Comparison of ENCODE assay signal across 3 cellular contexts in the genomic region with DNA sequence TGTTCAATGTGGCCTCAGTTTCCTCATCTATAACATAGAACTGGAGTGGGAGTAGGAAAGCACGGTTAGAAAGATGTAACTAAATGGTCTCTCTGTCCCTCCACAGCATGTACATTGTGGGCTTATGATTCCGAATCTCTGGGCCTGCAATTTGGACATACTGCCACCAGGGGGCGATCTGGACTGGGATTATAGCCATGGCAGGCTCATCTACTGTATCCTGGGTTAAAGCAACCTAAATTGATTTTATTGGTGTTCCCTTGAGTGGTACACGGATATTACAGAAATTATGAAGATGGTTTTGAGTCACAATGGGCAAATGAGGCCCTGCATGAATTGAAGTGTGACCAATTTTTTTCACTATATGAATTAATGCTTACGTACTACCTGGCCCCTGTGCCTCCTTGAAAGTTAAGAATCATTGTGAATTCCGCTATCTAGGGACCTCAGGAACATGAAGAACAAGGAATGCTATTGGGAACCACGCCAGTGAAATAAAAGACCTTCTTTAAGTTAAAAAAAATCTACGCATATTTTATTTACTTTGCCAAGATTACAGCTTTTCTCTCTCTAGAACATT.
TF ChIP-seq lines count a peak whose summit lies in the region.

No MANE protein-coding gene starts in this region.

TF ChIP-seq in SK-N-SH, 30 proteins besides CTCF, POLR2A, EP300 and RAD21 (continued from another document and continues in another):
- TF ChIP-seq, protein P1, sequence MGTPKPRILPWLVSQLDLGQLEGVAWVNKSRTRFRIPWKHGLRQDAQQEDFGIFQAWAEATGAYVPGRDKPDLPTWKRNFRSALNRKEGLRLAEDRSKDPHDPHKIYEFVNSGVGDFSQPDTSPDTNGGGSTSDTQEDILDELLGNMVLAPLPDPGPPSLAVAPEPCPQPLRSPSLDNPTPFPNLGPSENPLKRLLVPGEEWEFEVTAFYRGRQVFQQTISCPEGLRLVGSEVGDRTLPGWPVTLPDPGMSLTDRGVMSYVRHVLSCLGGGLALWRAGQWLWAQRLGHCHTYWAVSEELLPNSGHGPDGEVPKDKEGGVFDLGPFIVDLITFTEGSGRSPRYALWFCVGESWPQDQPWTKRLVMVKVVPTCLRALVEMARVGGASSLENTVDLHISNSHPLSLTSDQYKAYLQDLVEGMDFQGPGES (IDR thresholded peaks at IDR 0.05; ENCODE audit: low read depth, low read length): no peak
- TF ChIP-seq, protein P2, sequence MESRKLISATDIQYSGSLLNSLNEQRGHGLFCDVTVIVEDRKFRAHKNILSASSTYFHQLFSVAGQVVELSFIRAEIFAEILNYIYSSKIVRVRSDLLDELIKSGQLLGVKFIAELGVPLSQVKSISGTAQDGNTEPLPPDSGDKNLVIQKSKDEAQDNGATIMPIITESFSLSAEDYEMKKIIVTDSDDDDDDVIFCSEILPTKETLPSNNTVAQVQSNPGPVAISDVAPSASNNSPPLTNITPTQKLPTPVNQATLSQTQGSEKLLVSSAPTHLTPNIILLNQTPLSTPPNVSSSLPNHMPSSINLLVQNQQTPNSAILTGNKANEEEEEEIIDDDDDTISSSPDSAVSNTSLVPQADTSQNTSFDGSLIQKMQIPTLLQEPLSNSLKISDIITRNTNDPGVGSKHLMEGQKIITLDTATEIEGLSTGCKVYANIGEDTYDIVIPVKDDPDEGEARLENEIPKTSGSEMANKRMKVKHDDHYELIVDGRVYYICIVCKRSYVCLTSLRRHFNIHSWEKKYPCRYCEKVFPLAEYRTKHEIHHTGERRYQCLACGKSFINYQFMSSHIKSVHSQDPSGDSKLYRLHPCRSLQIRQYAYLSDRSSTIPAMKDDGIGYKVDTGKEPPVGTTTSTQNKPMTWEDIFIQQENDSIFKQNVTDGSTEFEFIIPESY (IDR thresholded peaks at IDR 0.05; ENCODE audit: borderline replicate concordance, low read depth): no peak
- TF ChIP-seq POLR2AphosphoS5 (IDR thresholded peaks at IDR 0.05; ENCODE audit: low read depth, low read length): no peak
- TF ChIP-seq GABPA (IDR thresholded peaks at IDR 0.05; ENCODE audit: low read depth): no peak
- TF ChIP-seq ELF1 (IDR thresholded peaks at IDR 0.05): no peak
- TF ChIP-seq JUND (IDR thresholded peaks at IDR 0.05): no peak
- TF ChIP-seq, protein P3, sequence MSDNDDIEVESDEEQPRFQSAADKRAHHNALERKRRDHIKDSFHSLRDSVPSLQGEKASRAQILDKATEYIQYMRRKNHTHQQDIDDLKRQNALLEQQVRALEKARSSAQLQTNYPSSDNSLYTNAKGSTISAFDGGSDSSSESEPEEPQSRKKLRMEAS (IDR thresholded peaks at IDR 0.05; ENCODE audit: low read depth): no peak
- no peak for TF ChIP-seq YY1 (IDR thresholded peaks at IDR 0.05; ENCODE audit: low read depth)
- TF ChIP-seq MEF2A (IDR thresholded peaks at IDR 0.05; ENCODE audit: borderline replicate concordance, low read depth): no peak
- TF ChIP-seq, protein P4, sequence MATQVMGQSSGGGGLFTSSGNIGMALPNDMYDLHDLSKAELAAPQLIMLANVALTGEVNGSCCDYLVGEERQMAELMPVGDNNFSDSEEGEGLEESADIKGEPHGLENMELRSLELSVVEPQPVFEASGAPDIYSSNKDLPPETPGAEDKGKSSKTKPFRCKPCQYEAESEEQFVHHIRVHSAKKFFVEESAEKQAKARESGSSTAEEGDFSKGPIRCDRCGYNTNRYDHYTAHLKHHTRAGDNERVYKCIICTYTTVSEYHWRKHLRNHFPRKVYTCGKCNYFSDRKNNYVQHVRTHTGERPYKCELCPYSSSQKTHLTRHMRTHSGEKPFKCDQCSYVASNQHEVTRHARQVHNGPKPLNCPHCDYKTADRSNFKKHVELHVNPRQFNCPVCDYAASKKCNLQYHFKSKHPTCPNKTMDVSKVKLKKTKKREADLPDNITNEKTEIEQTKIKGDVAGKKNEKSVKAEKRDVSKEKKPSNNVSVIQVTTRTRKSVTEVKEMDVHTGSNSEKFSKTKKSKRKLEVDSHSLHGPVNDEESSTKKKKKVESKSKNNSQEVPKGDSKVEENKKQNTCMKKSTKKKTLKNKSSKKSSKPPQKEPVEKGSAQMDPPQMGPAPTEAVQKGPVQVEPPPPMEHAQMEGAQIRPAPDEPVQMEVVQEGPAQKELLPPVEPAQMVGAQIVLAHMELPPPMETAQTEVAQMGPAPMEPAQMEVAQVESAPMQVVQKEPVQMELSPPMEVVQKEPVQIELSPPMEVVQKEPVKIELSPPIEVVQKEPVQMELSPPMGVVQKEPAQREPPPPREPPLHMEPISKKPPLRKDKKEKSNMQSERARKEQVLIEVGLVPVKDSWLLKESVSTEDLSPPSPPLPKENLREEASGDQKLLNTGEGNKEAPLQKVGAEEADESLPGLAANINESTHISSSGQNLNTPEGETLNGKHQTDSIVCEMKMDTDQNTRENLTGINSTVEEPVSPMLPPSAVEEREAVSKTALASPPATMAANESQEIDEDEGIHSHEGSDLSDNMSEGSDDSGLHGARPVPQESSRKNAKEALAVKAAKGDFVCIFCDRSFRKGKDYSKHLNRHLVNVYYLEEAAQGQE (IDR thresholded peaks at IDR 0.05; ENCODE audit: low read depth, low read length): no peak
- TF ChIP-seq TAF1 (IDR thresholded peaks at IDR 0.05; ENCODE audit: borderline replicate concordance, low read depth, low read length): no peak

TF ChIP-seq in SK-N-SH treated with all-trans-retinoic acid at 6 μM for 48 hours, 23 proteins besides CTCF, POLR2A, EP300 and RAD21 (continued from another document):
- TF ChIP-seq, protein P5, sequence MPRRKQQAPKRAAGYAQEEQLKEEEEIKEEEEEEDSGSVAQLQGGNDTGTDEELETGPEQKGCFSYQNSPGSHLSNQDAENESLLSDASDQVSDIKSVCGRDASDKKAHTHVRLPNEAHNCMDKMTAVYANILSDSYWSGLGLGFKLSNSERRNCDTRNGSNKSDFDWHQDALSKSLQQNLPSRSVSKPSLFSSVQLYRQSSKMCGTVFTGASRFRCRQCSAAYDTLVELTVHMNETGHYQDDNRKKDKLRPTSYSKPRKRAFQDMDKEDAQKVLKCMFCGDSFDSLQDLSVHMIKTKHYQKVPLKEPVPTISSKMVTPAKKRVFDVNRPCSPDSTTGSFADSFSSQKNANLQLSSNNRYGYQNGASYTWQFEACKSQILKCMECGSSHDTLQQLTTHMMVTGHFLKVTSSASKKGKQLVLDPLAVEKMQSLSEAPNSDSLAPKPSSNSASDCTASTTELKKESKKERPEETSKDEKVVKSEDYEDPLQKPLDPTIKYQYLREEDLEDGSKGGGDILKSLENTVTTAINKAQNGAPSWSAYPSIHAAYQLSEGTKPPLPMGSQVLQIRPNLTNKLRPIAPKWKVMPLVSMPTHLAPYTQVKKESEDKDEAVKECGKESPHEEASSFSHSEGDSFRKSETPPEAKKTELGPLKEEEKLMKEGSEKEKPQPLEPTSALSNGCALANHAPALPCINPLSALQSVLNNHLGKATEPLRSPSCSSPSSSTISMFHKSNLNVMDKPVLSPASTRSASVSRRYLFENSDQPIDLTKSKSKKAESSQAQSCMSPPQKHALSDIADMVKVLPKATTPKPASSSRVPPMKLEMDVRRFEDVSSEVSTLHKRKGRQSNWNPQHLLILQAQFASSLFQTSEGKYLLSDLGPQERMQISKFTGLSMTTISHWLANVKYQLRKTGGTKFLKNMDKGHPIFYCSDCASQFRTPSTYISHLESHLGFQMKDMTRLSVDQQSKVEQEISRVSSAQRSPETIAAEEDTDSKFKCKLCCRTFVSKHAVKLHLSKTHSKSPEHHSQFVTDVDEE (CRISPR knock-in tag; IDR thresholded peaks at IDR 0.05): no peak
TF ChIP-seq in SK-N-SH treated with all-trans-retinoic acid at 6 μM for 48 hours: peak in this region for 0.

TF ChIP-seq in WTC11, 78 proteins besides CTCF, POLR2A, EP300 and RAD21 (continued from another document):
- TF ChIP-seq, protein P6, sequence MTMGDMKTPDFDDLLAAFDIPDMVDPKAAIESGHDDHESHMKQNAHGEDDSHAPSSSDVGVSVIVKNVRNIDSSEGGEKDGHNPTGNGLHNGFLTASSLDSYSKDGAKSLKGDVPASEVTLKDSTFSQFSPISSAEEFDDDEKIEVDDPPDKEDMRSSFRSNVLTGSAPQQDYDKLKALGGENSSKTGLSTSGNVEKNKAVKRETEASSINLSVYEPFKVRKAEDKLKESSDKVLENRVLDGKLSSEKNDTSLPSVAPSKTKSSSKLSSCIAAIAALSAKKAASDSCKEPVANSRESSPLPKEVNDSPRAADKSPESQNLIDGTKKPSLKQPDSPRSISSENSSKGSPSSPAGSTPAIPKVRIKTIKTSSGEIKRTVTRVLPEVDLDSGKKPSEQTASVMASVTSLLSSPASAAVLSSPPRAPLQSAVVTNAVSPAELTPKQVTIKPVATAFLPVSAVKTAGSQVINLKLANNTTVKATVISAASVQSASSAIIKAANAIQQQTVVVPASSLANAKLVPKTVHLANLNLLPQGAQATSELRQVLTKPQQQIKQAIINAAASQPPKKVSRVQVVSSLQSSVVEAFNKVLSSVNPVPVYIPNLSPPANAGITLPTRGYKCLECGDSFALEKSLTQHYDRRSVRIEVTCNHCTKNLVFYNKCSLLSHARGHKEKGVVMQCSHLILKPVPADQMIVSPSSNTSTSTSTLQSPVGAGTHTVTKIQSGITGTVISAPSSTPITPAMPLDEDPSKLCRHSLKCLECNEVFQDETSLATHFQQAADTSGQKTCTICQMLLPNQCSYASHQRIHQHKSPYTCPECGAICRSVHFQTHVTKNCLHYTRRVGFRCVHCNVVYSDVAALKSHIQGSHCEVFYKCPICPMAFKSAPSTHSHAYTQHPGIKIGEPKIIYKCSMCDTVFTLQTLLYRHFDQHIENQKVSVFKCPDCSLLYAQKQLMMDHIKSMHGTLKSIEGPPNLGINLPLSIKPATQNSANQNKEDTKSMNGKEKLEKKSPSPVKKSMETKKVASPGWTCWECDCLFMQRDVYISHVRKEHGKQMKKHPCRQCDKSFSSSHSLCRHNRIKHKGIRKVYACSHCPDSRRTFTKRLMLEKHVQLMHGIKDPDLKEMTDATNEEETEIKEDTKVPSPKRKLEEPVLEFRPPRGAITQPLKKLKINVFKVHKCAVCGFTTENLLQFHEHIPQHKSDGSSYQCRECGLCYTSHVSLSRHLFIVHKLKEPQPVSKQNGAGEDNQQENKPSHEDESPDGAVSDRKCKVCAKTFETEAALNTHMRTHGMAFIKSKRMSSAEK (CRISPR knock-in tag; IDR thresholded peaks at IDR 0.05; ENCODE audit: borderline replicate concordance): no peak
- TF ChIP-seq TP53 (CRISPR knock-in tag; IDR thresholded peaks at IDR 0.05): no peak
